ENCODE assay signal across 1 cellular context in the genomic region with DNA sequence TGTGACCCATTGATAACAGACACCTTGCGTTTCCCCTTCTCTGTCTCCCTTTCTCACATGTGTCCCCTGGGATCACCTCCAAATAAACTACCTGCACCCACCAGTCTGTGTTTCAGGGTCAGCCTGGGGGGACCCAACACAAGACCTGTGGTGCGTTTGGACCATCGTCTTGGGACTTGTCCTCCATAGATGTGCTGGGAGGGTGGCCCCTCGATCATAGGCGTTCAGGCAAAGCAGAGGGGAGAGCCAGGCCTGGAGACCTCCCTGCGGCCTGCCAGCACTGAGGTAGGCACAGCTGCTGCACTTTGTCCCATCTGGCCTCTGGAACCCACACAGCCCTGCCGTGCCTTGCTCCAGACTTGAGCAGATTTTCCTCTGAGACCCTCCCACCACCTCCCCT.
TF ChIP-seq lines count a peak whose summit lies in the region.

No MANE protein-coding gene starts in this region.

TF ChIP-seq in H1, 55 proteins besides CTCF, POLR2A, EP300 and RAD21:
- TF ChIP-seq CBX8 (IDR thresholded peaks at IDR 0.05; ENCODE audit: borderline replicate concordance, low read depth, low read length) (no peak), SP4 (IDR thresholded peaks at IDR 0.05; ENCODE audit: low read length) (no peak), EGR1 (IDR thresholded peaks at IDR 0.05; ENCODE audit: borderline replicate concordance, low read depth, low read length) (no peak)
